In the genomic region with DNA sequence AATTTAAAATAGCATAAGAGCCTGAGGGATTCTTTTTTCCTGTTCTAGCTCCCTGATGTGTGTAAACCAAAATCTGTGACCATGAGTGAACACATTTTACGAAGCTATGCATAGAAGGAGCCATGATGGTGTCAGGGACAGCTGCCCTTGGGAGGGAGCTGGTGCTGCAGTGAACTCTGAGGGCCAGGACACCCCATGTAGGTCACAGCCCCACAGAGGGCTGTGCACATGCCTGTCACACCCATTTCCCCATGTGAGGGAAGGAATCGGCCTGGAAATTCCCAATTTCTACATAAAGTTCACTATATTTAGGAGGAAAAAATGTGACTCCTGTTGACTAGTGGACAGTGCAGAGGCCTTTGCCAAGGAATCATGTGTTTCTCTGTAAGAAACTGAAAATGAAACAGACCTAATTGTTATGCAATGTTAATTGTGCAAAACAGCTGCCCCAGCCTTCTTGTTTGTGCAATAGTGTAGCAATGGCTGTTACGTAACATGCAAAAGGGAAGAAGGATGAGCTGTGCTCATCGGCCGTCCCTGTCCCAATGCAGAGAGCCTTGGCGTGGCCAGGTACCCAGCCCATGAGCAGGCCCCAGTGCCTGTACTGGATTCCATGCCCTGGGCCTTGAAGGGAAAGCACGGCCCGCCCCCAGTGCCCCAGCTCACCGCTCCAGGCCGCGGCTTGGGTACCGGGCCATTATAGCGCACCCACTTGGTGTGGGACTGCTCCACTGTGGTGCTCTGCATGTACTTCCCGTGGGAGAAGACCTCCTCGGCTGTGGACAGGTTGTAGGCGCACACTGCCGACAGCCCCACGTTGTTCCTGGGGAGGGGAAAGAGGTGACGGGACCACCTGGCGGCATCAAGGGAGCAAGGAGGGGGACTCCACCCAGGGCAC, we compare ENCODE assay signal across 1 cellular context.
A peak's percentile ranks its signal among the peaks of the same experiment; 100 is the strongest.
TF ChIP-seq lines count a peak whose summit lies in the region.

No MANE protein-coding gene starts in this region.

TF ChIP-seq in HepG2, 621 proteins besides CTCF, POLR2A, EP300 and RAD21 (continued from another document and continues in another):
- TF ChIP-seq ATAD3A (CRISPR knock-in tag; IDR thresholded peaks at IDR 0.05): no peak
- no peak for TF ChIP-seq SMARCE1 (IDR thresholded peaks at IDR 0.05; ENCODE audit: borderline replicate concordance)
- TF ChIP-seq ZNF430 (CRISPR knock-in tag; IDR thresholded peaks at IDR 0.05): no peak
- TF ChIP-seq ZBTB21 (CRISPR knock-in tag; IDR thresholded peaks at IDR 0.05): no peak
- no peak for TF ChIP-seq FOXA1 (IDR thresholded peaks at IDR 0.05)
- peak; percentile 20; the same call in 1 of the 2 replicates for TF ChIP-seq FOXA1 (CRISPR knock-in tag; IDR thresholded peaks at IDR 0.05)
- TF ChIP-seq FOXP4 (CRISPR knock-in tag; IDR thresholded peaks at IDR 0.05): no peak
- 0 out of 2 replicates have a peak, but pooled peaks have one; percentile 50 for TF ChIP-seq ZBTB25 (CRISPR knock-in tag; IDR thresholded peaks at IDR 0.05)
- TF ChIP-seq, protein P1, sequence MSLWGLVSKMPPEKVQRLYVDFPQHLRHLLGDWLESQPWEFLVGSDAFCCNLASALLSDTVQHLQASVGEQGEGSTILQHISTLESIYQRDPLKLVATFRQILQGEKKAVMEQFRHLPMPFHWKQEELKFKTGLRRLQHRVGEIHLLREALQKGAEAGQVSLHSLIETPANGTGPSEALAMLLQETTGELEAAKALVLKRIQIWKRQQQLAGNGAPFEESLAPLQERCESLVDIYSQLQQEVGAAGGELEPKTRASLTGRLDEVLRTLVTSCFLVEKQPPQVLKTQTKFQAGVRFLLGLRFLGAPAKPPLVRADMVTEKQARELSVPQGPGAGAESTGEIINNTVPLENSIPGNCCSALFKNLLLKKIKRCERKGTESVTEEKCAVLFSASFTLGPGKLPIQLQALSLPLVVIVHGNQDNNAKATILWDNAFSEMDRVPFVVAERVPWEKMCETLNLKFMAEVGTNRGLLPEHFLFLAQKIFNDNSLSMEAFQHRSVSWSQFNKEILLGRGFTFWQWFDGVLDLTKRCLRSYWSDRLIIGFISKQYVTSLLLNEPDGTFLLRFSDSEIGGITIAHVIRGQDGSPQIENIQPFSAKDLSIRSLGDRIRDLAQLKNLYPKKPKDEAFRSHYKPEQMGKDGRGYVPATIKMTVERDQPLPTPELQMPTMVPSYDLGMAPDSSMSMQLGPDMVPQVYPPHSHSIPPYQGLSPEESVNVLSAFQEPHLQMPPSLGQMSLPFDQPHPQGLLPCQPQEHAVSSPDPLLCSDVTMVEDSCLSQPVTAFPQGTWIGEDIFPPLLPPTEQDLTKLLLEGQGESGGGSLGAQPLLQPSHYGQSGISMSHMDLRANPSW (CRISPR knock-in tag; IDR thresholded peaks at IDR 0.05; ENCODE audit: borderline replicate concordance): no peak
- TF ChIP-seq ZNF331 (CRISPR knock-in tag; IDR thresholded peaks at IDR 0.05): peak; percentile 56; the same call in 1 of the 2 replicates
- no peak for TF ChIP-seq NRL (CRISPR knock-in tag; IDR thresholded peaks at IDR 0.05; ENCODE audit: borderline replicate concordance)
- TF ChIP-seq ZNF350 (CRISPR knock-in tag; IDR thresholded peaks at IDR 0.05; ENCODE audit: borderline replicate concordance, low read depth): peak; percentile 32; the same call in 1 of the 2 replicates
- no peak for TF ChIP-seq TCF7L2 (IDR thresholded peaks at IDR 0.05; ENCODE audit: low read depth, low read length)
- TF ChIP-seq, protein P2, sequence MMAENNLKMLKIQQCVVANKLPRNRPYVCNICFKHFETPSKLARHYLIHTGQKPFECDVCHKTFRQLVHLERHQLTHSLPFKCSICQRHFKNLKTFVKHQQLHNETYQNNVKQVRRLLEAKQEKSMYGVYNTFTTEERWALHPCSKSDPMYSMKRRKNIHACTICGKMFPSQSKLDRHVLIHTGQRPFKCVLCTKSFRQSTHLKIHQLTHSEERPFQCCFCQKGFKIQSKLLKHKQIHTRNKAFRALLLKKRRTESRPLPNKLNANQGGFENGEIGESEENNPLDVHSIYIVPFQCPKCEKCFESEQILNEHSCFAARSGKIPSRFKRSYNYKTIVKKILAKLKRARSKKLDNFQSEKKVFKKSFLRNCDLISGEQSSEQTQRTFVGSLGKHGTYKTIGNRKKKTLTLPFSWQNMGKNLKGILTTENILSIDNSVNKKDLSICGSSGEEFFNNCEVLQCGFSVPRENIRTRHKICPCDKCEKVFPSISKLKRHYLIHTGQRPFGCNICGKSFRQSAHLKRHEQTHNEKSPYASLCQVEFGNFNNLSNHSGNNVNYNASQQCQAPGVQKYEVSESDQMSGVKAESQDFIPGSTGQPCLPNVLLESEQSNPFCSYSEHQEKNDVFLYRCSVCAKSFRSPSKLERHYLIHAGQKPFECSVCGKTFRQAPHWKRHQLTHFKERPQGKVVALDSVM (CRISPR knock-in tag; IDR thresholded peaks at IDR 0.05): no peak
- TF ChIP-seq ZNF382 (CRISPR knock-in tag; IDR thresholded peaks at IDR 0.05; ENCODE audit: borderline replicate concordance): no peak
- TF ChIP-seq, protein P3, sequence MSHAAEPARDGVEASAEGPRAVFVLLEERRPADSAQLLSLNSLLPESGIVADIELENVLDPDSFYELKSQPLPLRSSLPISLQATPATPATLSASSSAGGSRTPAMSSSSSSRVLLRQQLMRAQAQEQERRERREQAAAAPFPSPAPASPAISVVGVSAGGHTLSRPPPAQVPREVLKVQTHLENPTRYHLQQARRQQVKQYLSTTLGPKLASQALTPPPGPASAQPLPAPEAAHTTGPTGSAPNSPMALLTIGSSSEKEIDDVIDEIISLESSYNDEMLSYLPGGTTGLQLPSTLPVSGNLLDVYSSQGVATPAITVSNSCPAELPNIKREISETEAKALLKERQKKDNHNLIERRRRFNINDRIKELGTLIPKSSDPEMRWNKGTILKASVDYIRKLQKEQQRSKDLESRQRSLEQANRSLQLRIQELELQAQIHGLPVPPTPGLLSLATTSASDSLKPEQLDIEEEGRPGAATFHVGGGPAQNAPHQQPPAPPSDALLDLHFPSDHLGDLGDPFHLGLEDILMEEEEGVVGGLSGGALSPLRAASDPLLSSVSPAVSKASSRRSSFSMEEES (CRISPR knock-in tag; IDR thresholded peaks at IDR 0.05): 0 out of 2 replicates have a peak, but pooled peaks have one; percentile 42
- TF ChIP-seq HDAC2 (CRISPR knock-in tag; IDR thresholded peaks at IDR 0.05): peak; percentile 59; the same call in 1 of the 2 replicates
- TF ChIP-seq NFATC3 (CRISPR knock-in tag; IDR thresholded peaks at IDR 0.05): no peak
- TF ChIP-seq ZNF768 (CRISPR knock-in tag; IDR thresholded peaks at IDR 0.05): no peak
- TF ChIP-seq, protein P4, sequence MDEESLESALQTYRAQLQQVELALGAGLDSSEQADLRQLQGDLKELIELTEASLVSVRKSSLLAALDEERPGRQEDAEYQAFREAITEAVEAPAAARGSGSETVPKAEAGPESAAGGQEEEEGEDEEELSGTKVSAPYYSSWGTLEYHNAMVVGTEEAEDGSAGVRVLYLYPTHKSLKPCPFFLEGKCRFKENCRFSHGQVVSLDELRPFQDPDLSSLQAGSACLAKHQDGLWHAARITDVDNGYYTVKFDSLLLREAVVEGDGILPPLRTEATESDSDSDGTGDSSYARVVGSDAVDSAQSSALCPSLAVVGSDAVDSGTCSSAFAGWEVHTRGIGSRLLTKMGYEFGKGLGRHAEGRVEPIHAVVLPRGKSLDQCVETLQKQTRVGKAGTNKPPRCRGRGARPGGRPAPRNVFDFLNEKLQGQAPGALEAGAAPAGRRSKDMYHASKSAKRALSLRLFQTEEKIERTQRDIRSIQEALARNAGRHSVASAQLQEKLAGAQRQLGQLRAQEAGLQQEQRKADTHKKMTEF (CRISPR knock-in tag; IDR thresholded peaks at IDR 0.05): peak; percentile 51; the same call in 1 of the 2 replicates
- TF ChIP-seq, protein P5, sequence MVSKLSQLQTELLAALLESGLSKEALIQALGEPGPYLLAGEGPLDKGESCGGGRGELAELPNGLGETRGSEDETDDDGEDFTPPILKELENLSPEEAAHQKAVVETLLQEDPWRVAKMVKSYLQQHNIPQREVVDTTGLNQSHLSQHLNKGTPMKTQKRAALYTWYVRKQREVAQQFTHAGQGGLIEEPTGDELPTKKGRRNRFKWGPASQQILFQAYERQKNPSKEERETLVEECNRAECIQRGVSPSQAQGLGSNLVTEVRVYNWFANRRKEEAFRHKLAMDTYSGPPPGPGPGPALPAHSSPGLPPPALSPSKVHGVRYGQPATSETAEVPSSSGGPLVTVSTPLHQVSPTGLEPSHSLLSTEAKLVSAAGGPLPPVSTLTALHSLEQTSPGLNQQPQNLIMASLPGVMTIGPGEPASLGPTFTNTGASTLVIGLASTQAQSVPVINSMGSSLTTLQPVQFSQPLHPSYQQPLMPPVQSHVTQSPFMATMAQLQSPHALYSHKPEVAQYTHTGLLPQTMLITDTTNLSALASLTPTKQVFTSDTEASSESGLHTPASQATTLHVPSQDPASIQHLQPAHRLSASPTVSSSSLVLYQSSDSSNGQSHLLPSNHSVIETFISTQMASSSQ (IDR thresholded peaks at IDR 0.05; ENCODE audit: low read depth): no peak
- TF ChIP-seq, protein P5 (CRISPR knock-in tag; IDR thresholded peaks at IDR 0.05; ENCODE audit: borderline replicate concordance): peak; percentile 17; the same call in 1 of the 2 replicates
- no peak for TF ChIP-seq KAT2B (IDR thresholded peaks at IDR 0.05; ENCODE audit: borderline replicate concordance, low read depth, low read length)
- TF ChIP-seq KLF6 (CRISPR knock-in tag; IDR thresholded peaks at IDR 0.05): 0 out of 2 replicates have a peak, but pooled peaks have one; percentile 61
- TF ChIP-seq ATF3 (CRISPR knock-in tag; IDR thresholded peaks at IDR 0.05): peak; percentile 57; the same call in 1 of the 2 replicates
- peak; percentile 58; the same call in 1 of the 2 replicates for TF ChIP-seq HMG20A (CRISPR knock-in tag; IDR thresholded peaks at IDR 0.05; ENCODE audit: borderline replicate concordance)
- no peak for TF ChIP-seq KLF16 (CRISPR knock-in tag; IDR thresholded peaks at IDR 0.05)
- TF ChIP-seq MYC (CRISPR knock-in tag; IDR thresholded peaks at IDR 0.05; ENCODE audit: borderline replicate concordance): no peak
- peak; percentile 66 for TF ChIP-seq FOSL2 (CRISPR knock-in tag; IDR thresholded peaks at IDR 0.05)
- TF ChIP-seq FOXA3 (CRISPR knock-in tag; IDR thresholded peaks at IDR 0.05): peak; percentile 66; the same call in 1 of the 2 replicates
- TF ChIP-seq ZFP91 (CRISPR knock-in tag; IDR thresholded peaks at IDR 0.05; ENCODE audit: borderline replicate concordance): no peak
- peak; percentile 95 for TF ChIP-seq IRF2 (CRISPR knock-in tag; IDR thresholded peaks at IDR 0.05)
- peak; percentile 95 for TF ChIP-seq CEBPG (CRISPR knock-in tag; IDR thresholded peaks at IDR 0.05)
- TF ChIP-seq ELF1 (CRISPR knock-in tag; IDR thresholded peaks at IDR 0.05): 0 out of 2 replicates have a peak, but pooled peaks have one; percentile 24
- no peak for TF ChIP-seq CREB1 (IDR thresholded peaks at IDR 0.05)
- TF ChIP-seq CREB1 (CRISPR knock-in tag; IDR thresholded peaks at IDR 0.05): no peak; the same call in 1 of the 2 replicates
- peak; percentile 77 for TF ChIP-seq ZNF12 (CRISPR knock-in tag; IDR thresholded peaks at IDR 0.05)
- TF ChIP-seq SMAD9 (CRISPR knock-in tag; IDR thresholded peaks at IDR 0.05): no peak
- no peak for TF ChIP-seq DNMT1 (CRISPR knock-in tag; IDR thresholded peaks at IDR 0.05)
- TF ChIP-seq FOXK1 (CRISPR knock-in tag; IDR thresholded peaks at IDR 0.05; ENCODE audit: borderline replicate concordance, low read depth): peak; percentile 56; the same call in 1 of the 2 replicates
- no peak for TF ChIP-seq JDP2 (CRISPR knock-in tag; IDR thresholded peaks at IDR 0.05; ENCODE audit: borderline replicate concordance)
- peak; percentile 83 for TF ChIP-seq ZNF644 (CRISPR knock-in tag; IDR thresholded peaks at IDR 0.05; ENCODE audit: low read depth)
